In genomic region chr3:58383476-58383875, GRCh38 we compare ENCODE assay signal across 10 cellular contexts. TPM values are rescaled to one million over a fixed set of nuclear protein-coding genes. Genes with fewer than 3 reads are reported as not detected.
DNase-seq lines count a peak whose midpoint lies in the region; ATAC-seq, FAIRE-seq and TF ChIP-seq lines count a peak whose summit lies in the region.
"Had no signal": no experiment of that assay in that cellular context is flagged by ENCODE, and none has a peak within 500 bp of the region (broad histone marks: within the 10 kb centered on the region; RNA-seq: fewer than 3 reads in every experiment).

No MANE protein-coding gene starts in this region.

- H3K4me3 Mint-ChIP-seq in endodermal cell = no peak overlapping the region
- H3K4me3 Mint-ChIP-seq: activated T-cell treated with anti-CD3 and anti-CD28 coated beads, Interleukin-2, amount 50 U/mL, for 24 hours had no signal

- no peak for TF ChIP-seq CTCF in astrocyte of the spinal cord (IDR thresholded peaks at IDR 0.05; ENCODE audit: low read depth, low read length)
- no peak for TF ChIP-seq CTCF in vagina (IDR thresholded peaks at IDR 0.05)
- no peak for TF ChIP-seq CTCF in endodermal cell (conservative IDR thresholded peaks at IDR 0.05)

- ATAC-seq in GM18498 (IDR thresholded peaks at IDR 0.05; ENCODE audit: unreplicated experiment) = no peak

- H3K36me3 Mint-ChIP-seq in endodermal cell (ENCODE audit: low read depth) = no peaks in the 10 kb centered on the region

- TF ChIP-seq POLR2A in vagina (IDR thresholded peaks at IDR 0.05) = no peak

- H3K27me3 ChIP-seq in vagina (no peaks in the 10 kb centered on the region), endodermal cell (ENCODE audit: control insufficient read depth, insufficient read depth, low read length, poor library complexity, severe bottlenecking) (no peaks in the 10 kb centered on the region)

- H3K27ac Mint-ChIP-seq in endodermal cell = no peak overlapping the region
- H3K27ac Mint-ChIP-seq: activated T-cell treated with anti-CD3 and anti-CD28 coated beads, Interleukin-2, amount 50 U/mL, for 24 hours had no signal

- H3K9me3 ChIP-seq in vagina (no peaks in the 10 kb centered on the region), endodermal cell (ENCODE audit: control insufficient read depth, low read length) (no peaks in the 10 kb centered on the region)

- H3K27me3 Mint-ChIP-seq in endodermal cell (ENCODE audit: insufficient read depth) = no peaks in the 10 kb centered on the region
- H3K27me3 Mint-ChIP-seq: activated T-cell treated with anti-CD3 and anti-CD28 coated beads, Interleukin-2, amount 50 U/mL, for 24 hours had no signal

- H3K36me3 ChIP-seq in vagina = no peaks in the 10 kb centered on the region
- no peaks in the 10 kb centered on the region for H3K36me3 ChIP-seq in endodermal cell (ENCODE audit: control insufficient read depth, insufficient read depth, low read length)

- in situ Hi-C loops in astrocyte of the spinal cord (cut with HindIII; ENCODE audit: low sequenced_read_pairs) = no loop called here

- no peaks in the 10 kb centered on the region for H3K9me3 Mint-ChIP-seq in endodermal cell
- H3K9me3 Mint-ChIP-seq: activated T-cell treated with anti-CD3 and anti-CD28 coated beads, Interleukin-2, amount 50 U/mL, for 24 hours had no signal

- no peak overlapping the region for H3K9ac ChIP-seq in endodermal cell (ENCODE audit: extremely low read depth, low read length, poor library complexity, severe bottlenecking)

- peaks cover 43% of the 10 kb centered on the region for H3K4me1 ChIP-seq in vagina
- no peaks in the 10 kb centered on the region for H3K4me1 ChIP-seq in endodermal cell (ENCODE audit: control insufficient read depth, insufficient read depth, low read length)

- DNase-seq in HTR-8/SVneo (ENCODE audit: insufficient read length, low spot score) = peak; percentile 8
- peak; percentile 83 for DNase-seq in astrocyte of the spinal cord (ENCODE audit: low read depth, low spot score)
- DNase-seq in glomerular visceral epithelial cell (ENCODE audit: extremely low spot score) = peak; percentile 48
- DNase-seq in vagina (ENCODE audit: extremely low spot score in 2 of 2) = no peak
- no peak for DNase-seq in activated CD4-positive, alpha-beta T cell treated with anti-CD3 and anti-CD28 coated beads, Interleukin-2, amount 50 U/mL, for 1 hour
- no peak for DNase-seq in endodermal cell
- DNase-seq: activated T-cell treated with anti-CD3 and anti-CD28 coated beads, Interleukin-2, amount 50 U/mL, for 24 hours; NCI-H1105 treated with DMSO at 0.1 percent for 48 hours had no signal

- no peak for FAIRE-seq in HTR-8/SVneo (lab: Jason Lieb, UNC)
- FAIRE-seq: colon had no signal

- H3K4me3 ChIP-seq in astrocyte of the spinal cord (ENCODE audit: low read depth, low read length) (no peak overlapping the region), vagina (no peak overlapping the region), endodermal cell (ENCODE audit: low read length) (no peak overlapping the region)

- intact Hi-C loops in vagina (cut with DNase I) = no loop called here

- peaks cover 46% of the 10 kb centered on the region for H3K4me1 Mint-ChIP-seq in endodermal cell

- peak overlapping the region; percentile 7 for H3K27ac ChIP-seq in vagina
- no peak overlapping the region for H3K27ac ChIP-seq in endodermal cell (ENCODE audit: low read depth, low read length)

- 96% methylated on average over 2 of the region's 2 CpGs; no CpG with 5 or more reads in 1 of the 2 experiments for WGBS in endodermal cell (ENCODE audit: insufficient coverage in 1 of 2, insufficient read length in 1 of 2), 2 experiments

RNA-seq across cellular contexts. Expression of gene PDHB, which starts 50.2 kb away (rescaled TPM):
- total RNA-seq in vagina (76.1 TPM), endodermal cell (100 to 1,000 TPM; 127 to 159 TPM)
- polyA plus RNA-seq in endodermal cell (2013, experiment 1 of 2) = 108 TPM
- 102 TPM for polyA plus RNA-seq in endodermal cell (2013, experiment 2 of 2)

RNA-seq across cellular contexts. Expression of gene PXK, which starts 50.8 kb away (rescaled TPM):
- total RNA-seq in vagina = 59.9 TPM
- 10 to 100 TPM; 16.0 to 22.0 TPM for total RNA-seq in endodermal cell
- 10.3 TPM for polyA plus RNA-seq in endodermal cell (2013, experiment 1 of 2)
- polyA plus RNA-seq in endodermal cell (2013, experiment 2 of 2) = 10.2 TPM

Comparison
In these comparisons a context has a peak if more than half of its experiments do, and no peak if none do; other contexts are left out.
1. DNase-seq: peak in HTR-8/SVneo (single experiment), astrocyte of the spinal cord (single experiment) and glomerular visceral epithelial cell (single experiment); none in vagina (0 of 2), activated CD4-positive, alpha-beta T cell treated with anti-CD3 and anti-CD28 coated beads, Interleukin-2, amount 50 U/mL, for 1 hour (single experiment) and endodermal cell (single experiment).